ENCODE assay signal across 1 cellular context in genomic region chr1:222643937-222644648, GRCh38.
TF ChIP-seq lines count a peak whose summit lies in the region.

No MANE protein-coding gene starts in this region.

TF ChIP-seq in K562, 482 proteins besides CTCF, POLR2A, EP300 and RAD21 (continued from another document and continues in another):
- TF ChIP-seq PRMT5 (CRISPR knock-in tag; IDR thresholded peaks at IDR 0.05) (no peak), CHD7 (IDR thresholded peaks at IDR 0.05; ENCODE audit: low read depth, low read length) (no peak), ATF3 (IDR thresholded peaks at IDR 0.05) (no peak; the same call in none of the 2 replicates), ATF3 (CRISPR knock-in tag; conservative IDR thresholded peaks at IDR 0.05) (no peak), ELF1 (tag; IDR thresholded peaks at IDR 0.05) (peak; percentile 98), FOXJ3 (CRISPR knock-in tag; IDR thresholded peaks at IDR 0.05) (no peak), MYC (IDR thresholded peaks at IDR 0.05; ENCODE audit: low read depth, low read length) (peak; percentile 80), MYC (CRISPR knock-in tag; IDR thresholded peaks at IDR 0.05; ENCODE audit: borderline replicate concordance, low read depth) (no peak), ZFP36 (IDR thresholded peaks at IDR 0.05; ENCODE audit: low read depth, low read length, partially characterized antibody) (no peak), ARID2 (IDR thresholded peaks at IDR 0.05) (no peak), ZNF583 (CRISPR knock-in tag; IDR thresholded peaks at IDR 0.05) (no peak), ELK3 (CRISPR knock-in tag; IDR thresholded peaks at IDR 0.05) (no peak), HMGXB4 (CRISPR knock-in tag; IDR thresholded peaks at IDR 0.05) (no peak; the same call in 1 of the 2 replicates), MAX (CRISPR knock-in tag; IDR thresholded peaks at IDR 0.05) (peak; percentile 55), ZNF586 (CRISPR knock-in tag; conservative IDR thresholded peaks at IDR 0.05) (no peak), SMARCA5 (IDR thresholded peaks at IDR 0.05) (no peak), ZBTB7A (IDR thresholded peaks at IDR 0.05; ENCODE audit: borderline replicate concordance, control insufficient read depth, low read depth, low read length) (0 out of 2 replicates have a peak, but pooled peaks have one; percentile 8), ZNF318 (IDR thresholded peaks at IDR 0.05; ENCODE audit: borderline replicate concordance in 1 of 2, low read depth in 1 of 2) (0 out of 4 replicates have a peak, but pooled peaks of 1 of the 2 experiments have one; percentile 18), CHD2 (IDR thresholded peaks at IDR 0.05; ENCODE audit: low read depth, low read length) (peak; percentile 53; the same call in 1 of the 2 replicates), MTA2 (IDR thresholded peaks at IDR 0.05; ENCODE audit: low read depth) (no peak), MED1 (CRISPR knock-in tag; IDR thresholded peaks at IDR 0.05; ENCODE audit: borderline replicate concordance) (no peak), ZNF12 (CRISPR knock-in tag; IDR thresholded peaks at IDR 0.05) (no peak), CREB5 (CRISPR knock-in tag; IDR thresholded peaks at IDR 0.05) (no peak), ARHGAP35 (IDR thresholded peaks at IDR 0.05; ENCODE audit: partially characterized antibody) (no peak), ZNF740 (CRISPR knock-in tag; IDR thresholded peaks at IDR 0.05) (0 out of 2 replicates have a peak, but pooled peaks have one; percentile 50), ZNF740 (tag; IDR thresholded peaks at IDR 0.05) (no peak), TEAD4 (IDR thresholded peaks at IDR 0.05; ENCODE audit: low read length) (no peak), TEAD4 (CRISPR knock-in tag; IDR thresholded peaks at IDR 0.05; ENCODE audit: borderline replicate concordance) (no peak), ZBTB8A (IDR thresholded peaks at IDR 0.05; ENCODE audit: partially characterized antibody) (no peak), MCM7 (IDR thresholded peaks at IDR 0.05) (no peak)
